ENCODE assay signal across 8 cellular contexts in genomic region chr16:75263963-75264445, GRCh38. TPM values are rescaled to one million over a fixed set of nuclear protein-coding genes. Genes with fewer than 3 reads are reported as not detected.
DNase-seq lines count a peak whose midpoint lies in the region; ATAC-seq and TF ChIP-seq lines count a peak whose summit lies in the region.

No MANE protein-coding gene starts in this region.

- DNase-seq in Calu3 (no peak), SW480 (ENCODE audit: low spot score) (peak; percentile 36), progenitor cell of endocrine pancreas (ENCODE audit: low spot score, unreplicated experiment) (no peak), NCI-H226 (no peak)
- DNase-seq in central memory CD4-positive, alpha-beta T cell, result no peak
- DNase-seq in activated naive CD4-positive, alpha-beta T cell treated with anti-CD3 and anti-CD28 coated beads, Interleukin-2, amount 50 U/mL, for 72 hours (ENCODE audit: low spot score in 2 of 2), result no peak
- no peak for DNase-seq in activated CD4-positive, alpha-beta T cell treated with anti-CD3 and anti-CD28 coated beads, Interleukin-2, amount 50 U/mL, for 1 hour

- TF ChIP-seq CTCF in Calu3 (IDR thresholded peaks at IDR 0.05; ENCODE audit: unreplicated experiment) (no peak), gastroesophageal sphincter (IDR thresholded peaks at IDR 0.05) (no peak), progenitor cell of endocrine pancreas (IDR thresholded peaks at IDR 0.05; ENCODE audit: unreplicated experiment) (no peak)

- no peaks in the 10 kb centered on the region for H3K27me3 ChIP-seq in gastroesophageal sphincter

- H3K36me3 Mint-ChIP-seq in Calu3 (ENCODE audit: insufficient read depth, unreplicated experiment), result peaks cover 54% of the 10 kb centered on the region
- no peaks in the 10 kb centered on the region for H3K36me3 Mint-ChIP-seq in progenitor cell of endocrine pancreas (ENCODE audit: insufficient read depth)
- peaks cover 0 to 12% of the 10 kb centered on the region in 2 donors for H3K36me3 Mint-ChIP-seq in activated naive CD4-positive, alpha-beta T cell treated with anti-CD3 and anti-CD28 coated beads, Interleukin-2, amount 50 U/mL, for 72 hours

- H3K27me3 Mint-ChIP-seq in Calu3 (ENCODE audit: unreplicated experiment), result no peaks in the 10 kb centered on the region
- H3K27me3 Mint-ChIP-seq in progenitor cell of endocrine pancreas, result no peaks in the 10 kb centered on the region

- BruUV-seq in Calu3 (replicated peaks; lab: Mats Ljungman, UMichigan), result no TSS peak

- H3K36me3 ChIP-seq in gastroesophageal sphincter, result no peaks in the 10 kb centered on the region

- peaks cover 0 to 81% (median 42%) of the 10 kb centered on the region in 3 donors for H3K4me1 ChIP-seq in gastroesophageal sphincter

- H3K9me3 ChIP-seq in gastroesophageal sphincter, result no peaks in the 10 kb centered on the region

- H3K27ac Mint-ChIP-seq in Calu3 (ENCODE audit: unreplicated experiment), result peak overlapping the region; percentile 86
- peak overlapping the region; percentile 88 for H3K27ac Mint-ChIP-seq in progenitor cell of endocrine pancreas
- H3K27ac Mint-ChIP-seq in activated naive CD4-positive, alpha-beta T cell treated with anti-CD3 and anti-CD28 coated beads, Interleukin-2, amount 50 U/mL, for 72 hours, result no peak overlapping the region

- H3K4me3 ChIP-seq in gastroesophageal sphincter, result peak overlapping the region in 1 of 2 donors; percentile 94

- CTCF ChIA-PET in Calu3 (lab: Charles Lee), result interaction anchor here (0.8 to 0.9 kb wide), 2 partner anchors 16 to 18 kb away, joined by 3 to 4 read pairs; no protein-coding TSS in a partner anchor

- intact Hi-C loops in Calu3 (cut with micrococcal nuclease; ENCODE audit: unreplicated experiment), result loop anchor here (2.0 kb wide), 1 partner anchor 19 kb away; no protein-coding TSS in a partner anchor

- no peak for ATAC-seq in gastroesophageal sphincter
- no peak for ATAC-seq in activated naive CD4-positive, alpha-beta T cell treated with anti-CD3 and anti-CD28 coated beads, Interleukin-2, amount 50 U/mL, for 72 hours

- H3K4me1 Mint-ChIP-seq in Calu3 (ENCODE audit: low read depth, unreplicated experiment) (peaks cover 59% of the 10 kb centered on the region), progenitor cell of endocrine pancreas (ENCODE audit: low read depth) (peaks cover 24% of the 10 kb centered on the region)

- 20% methylated on average over 1 to 2 of the region's 8 CpGs for WGBS in gastroesophageal sphincter (ENCODE audit: low coverage in 1 of 2), 2 donors

- H3K4me3 Mint-ChIP-seq in Calu3 (ENCODE audit: low read depth, unreplicated experiment), result peak overlapping the region; percentile 89
- peak overlapping the region; percentile 81 for H3K4me3 Mint-ChIP-seq in progenitor cell of endocrine pancreas (ENCODE audit: low read depth)

- TF ChIP-seq EP300 in gastroesophageal sphincter (IDR thresholded peaks at IDR 0.05), result no peak

- peak overlapping the region in 3 of 4 donors; percentile 89 to 96 (median 95) for H3K27ac ChIP-seq in gastroesophageal sphincter

- TF ChIP-seq POLR2A in gastroesophageal sphincter (IDR thresholded peaks at IDR 0.05), result no peak

- H3K9me3 Mint-ChIP-seq in Calu3 (ENCODE audit: low read depth, unreplicated experiment), result no peaks in the 10 kb centered on the region
- no peaks in the 10 kb centered on the region for H3K9me3 Mint-ChIP-seq in progenitor cell of endocrine pancreas (ENCODE audit: low read depth)
- no peaks in the 10 kb centered on the region for H3K9me3 Mint-ChIP-seq in activated naive CD4-positive, alpha-beta T cell treated with anti-CD3 and anti-CD28 coated beads, Interleukin-2, amount 50 U/mL, for 72 hours

RNA-seq across cellular contexts. Expression of gene BCAR1, which starts 12.6 kb away (rescaled TPM):
- total RNA-seq in Calu3 (2022) (153 and 168 TPM in 2 replicates), gastroesophageal sphincter (10 to 100 TPM; 34.6 to 63.7 (median 37.0) TPM), progenitor cell of endocrine pancreas (74.8 and 75.1 TPM in 2 replicates)
- total RNA-seq in activated naive CD4-positive, alpha-beta T cell treated with anti-CD3 and anti-CD28 coated beads, Interleukin-2, amount 50 U/mL, for 72 hours, result under 1 TPM; 0.16 to 0.71 TPM

RNA-seq across cellular contexts. Expression of gene CTRB1, which starts 45.2 kb away (rescaled TPM):
- not detected in 2 replicates for total RNA-seq in Calu3 (2022)
- total RNA-seq in gastroesophageal sphincter, result not detected
- not detected in 2 replicates for total RNA-seq in progenitor cell of endocrine pancreas
- total RNA-seq in activated naive CD4-positive, alpha-beta T cell treated with anti-CD3 and anti-CD28 coated beads, Interleukin-2, amount 50 U/mL, for 72 hours, result not detected

RNA-seq across cellular contexts. Expression of gene CTRB2, which starts 57.0 kb away (rescaled TPM):
- total RNA-seq in Calu3 (2022) (0.76 TPM in 1 of 2 replicates, not detected in the other), gastroesophageal sphincter (not detected), progenitor cell of endocrine pancreas (1.1 TPM in 1 of 2 replicates, not detected in the other)
- total RNA-seq in activated naive CD4-positive, alpha-beta T cell treated with anti-CD3 and anti-CD28 coated beads, Interleukin-2, amount 50 U/mL, for 72 hours, result not detected

Comparison
In these comparisons a context has a peak if more than half of its experiments do, and no peak if none do; other contexts are left out.
1. H3K27ac Mint-ChIP-seq: peak in Calu3 (single experiment) and progenitor cell of endocrine pancreas (single experiment); none in activated naive CD4-positive, alpha-beta T cell treated with anti-CD3 and anti-CD28 coated beads, Interleukin-2, amount 50 U/mL, for 72 hours (0 of 2).
2. RNA of gene BCAR1, which starts 12.6 kb away (total RNA-seq): 153 to 168 TPM in Calu3, 74.8 to 75.1 TPM in progenitor cell of endocrine pancreas and 34.6 to 63.7 TPM in gastroesophageal sphincter; 0.16 to 0.71 TPM in activated naive CD4-positive, alpha-beta T cell treated with anti-CD3 and anti-CD28 coated beads, Interleukin-2, amount 50 U/mL, for 72 hours; every median in the first group is over 10 times any median in the second.